ENCODE assay signal across 8 cellular contexts in genomic region chr13:99657848-99658265, GRCh38. TPM values are rescaled to one million over a fixed set of nuclear protein-coding genes. Genes with fewer than 3 reads are reported as not detected.
A peak's percentile ranks its signal among the peaks of the same experiment; 100 is the strongest.
DNase-seq lines count a peak whose midpoint lies in the region; ATAC-seq and TF ChIP-seq lines count a peak whose summit lies in the region.

No MANE protein-coding gene starts in this region.

- ATAC-seq in HG03103 (IDR thresholded peaks at IDR 0.05; ENCODE audit: low read depth, unreplicated experiment) (peak; percentile 15), natural killer cell (peak in 2 of 3 donors; percentile 25 to 28), GM18858 (IDR thresholded peaks at IDR 0.05; ENCODE audit: unreplicated experiment) (no peak)

- peak; percentile 11 for TF ChIP-seq CTCF in GM12873 (IDR thresholded peaks at IDR 0.05; ENCODE audit: insufficient read depth, low read depth, low read length, missing control alignments)
- TF ChIP-seq CTCF in epithelial cell of proximal tubule (conservative IDR thresholded peaks at IDR 0.05; ENCODE audit: low read depth, low read length), result no peak
- TF ChIP-seq CTCF in natural killer cell (IDR thresholded peaks at IDR 0.05), result no peak

- no peaks in the 10 kb centered on the region for H3K36me3 Mint-ChIP-seq in natural killer cell

- peaks cover 9 to 35% of the 10 kb centered on the region in 2 donors for H3K27me3 Mint-ChIP-seq in natural killer cell (ENCODE audit: low read depth in 2 of 2)

- H3K4me3 Mint-ChIP-seq in natural killer cell, result peak overlapping the region; percentile 83

- peak overlapping the region; percentile 46 for H3K4me3 ChIP-seq in epithelial cell of proximal tubule (ENCODE audit: low read depth, low read length)

- peaks cover 32 to 33% of the 10 kb centered on the region in 2 donors for H3K4me1 Mint-ChIP-seq in natural killer cell

- DNase-seq in activated CD4-positive, alpha-beta T cell treated with anti-CD3 and anti-CD28 coated beads, Interleukin-2, amount 50 U/mL, for 1 hour, result peak; percentile 9
- DNase-seq in epithelial cell of proximal tubule (ENCODE audit: low read depth), result no peak
- DNase-seq in natural killer cell, result peak; percentile 24
- no peak for DNase-seq in HPDE6-E6E7 (ENCODE audit: extremely low spot score)
- no peak for DNase-seq in LoVo (ENCODE audit: low spot score)

- H3K27ac Mint-ChIP-seq in natural killer cell, result peak overlapping the region in 1 of 2 donors; percentile 73

- intact Hi-C loops in natural killer cell (cut with micrococcal nuclease), result loop anchor here (2.0 kb wide), 1 partner anchor 885 kb away; no protein-coding TSS in a partner anchor

- no peaks in the 10 kb centered on the region for H3K9me3 Mint-ChIP-seq in natural killer cell

RNA-seq across cellular contexts. Expression of gene CLYBL, which starts 51.4 kb away (rescaled TPM):
- total RNA-seq in epithelial cell of proximal tubule (1.9 and 6.1 TPM in 2 replicates), natural killer cell (1 to 10 TPM; 5.5 to 7.6 (median 6.1) TPM)

Comparison
In these comparisons a context has a peak if more than half of its experiments do, and no peak if none do; other contexts are left out.
1. DNase-seq: peak in activated CD4-positive, alpha-beta T cell treated with anti-CD3 and anti-CD28 coated beads, Interleukin-2, amount 50 U/mL, for 1 hour (single experiment) and natural killer cell (single experiment); none in epithelial cell of proximal tubule (single experiment), HPDE6-E6E7 (single experiment) and LoVo (single experiment).